8 cellular contexts compared by ENCODE assay signal in genomic region chr11:14642873-14643696, GRCh38.
A peak's percentile ranks its signal among the peaks of the same experiment; 100 is the strongest.
DNase-seq lines count a peak whose midpoint lies in the region; ATAC-seq and TF ChIP-seq lines count a peak whose summit lies in the region.

No MANE protein-coding gene starts in this region.

- H2AFZ ChIP-seq in OCI-LY3 (ENCODE audit: low read depth, low read length) (peak overlapping the region; percentile 69; the same call in 1 of the 2 replicates), neuron (ENCODE audit: low read depth, low read length) (peak overlapping the region; percentile 97)

- H3K9ac ChIP-seq in ES-I3 (ENCODE audit: low read depth, low read length): peak overlapping the region; percentile 86
- H3K9ac ChIP-seq in OCI-LY3 (ENCODE audit: low read length): peak overlapping the region; percentile 67
- peak overlapping the region; percentile 57 to 58 for H3K9ac ChIP-seq in duodenal mucosa (ENCODE audit: low read depth in 1 of 2, low read length in 2 of 2)

- no peaks in the 10 kb centered on the region for H3K79me2 ChIP-seq in OCI-LY3 (ENCODE audit: low read length)

- in situ Hi-C loops in KBM-7 (cut with MboI; ENCODE audit: low pct_unique_long_range_greater_than_20kb, low sequenced_read_pairs): no loop called here

- ATAC-seq in HG02759 (IDR thresholded peaks at IDR 0.05; ENCODE audit: unreplicated experiment) (no peak), HG03095 (IDR thresholded peaks at IDR 0.05; ENCODE audit: unreplicated experiment) (no peak)

- peak overlapping the region; percentile 97 for H3K4me3 ChIP-seq in OCI-LY3 (ENCODE audit: low read length)
- H3K4me3 ChIP-seq in duodenal mucosa (ENCODE audit: low read depth in 1 of 2, low read length in 2 of 2): peak overlapping the region; percentile 87 to 90
- H3K4me3 ChIP-seq in neuron (ENCODE audit: low read length): peak overlapping the region; percentile 68

- DNase-seq in KBM-7: no peak
- DNase-seq in NCI-H146 (lab: John Stamatoyannopoulos, UW): no peak

- H3K9me3 ChIP-seq in ES-I3 (ENCODE audit: control insufficient read depth, insufficient read depth, low read length) (no peaks in the 10 kb centered on the region), OCI-LY3 (ENCODE audit: insufficient read depth, low read length) (no peaks in the 10 kb centered on the region), duodenal mucosa (ENCODE audit: control insufficient read depth in 1 of 2, low read length in 2 of 2) (no peaks in the 10 kb centered on the region), neuron (ENCODE audit: low read length) (no peaks in the 10 kb centered on the region)

- H3K27me3 ChIP-seq in OCI-LY3 (ENCODE audit: low read depth, low read length): peaks cover 23% of the 10 kb centered on the region
- H3K27me3 ChIP-seq in duodenal mucosa (ENCODE audit: control insufficient read depth in 1 of 2, insufficient read depth in 2 of 2, low read length in 2 of 2): peaks cover 0 to 7% of the 10 kb centered on the region in 2 donors
- no peaks in the 10 kb centered on the region for H3K27me3 ChIP-seq in neuron (ENCODE audit: insufficient read depth, low read length)

- peak overlapping the region; percentile 72 for H3K4me2 ChIP-seq in OCI-LY3 (ENCODE audit: low read length)

- H3K36me3 ChIP-seq in ES-I3 (ENCODE audit: insufficient read depth, low read length) (no peaks in the 10 kb centered on the region), OCI-LY3 (replicated peaks; ENCODE audit: low read depth, low read length) (no peaks in the 10 kb centered on the region), duodenal mucosa (ENCODE audit: control insufficient read depth in 1 of 2, insufficient read depth in 2 of 2, low read length in 2 of 2) (no peaks in the 10 kb centered on the region), neuron (ENCODE audit: insufficient read depth, low read length) (no peaks in the 10 kb centered on the region)

- no peaks in the 10 kb centered on the region for H4K20me1 ChIP-seq in OCI-LY3 (ENCODE audit: insufficient read depth, low read length)

- H3K27ac ChIP-seq in OCI-LY3 (ENCODE audit: low read length) (no peak overlapping the region), duodenal mucosa (ENCODE audit: low read depth, low read length) (no peak overlapping the region)

- H3K4me1 ChIP-seq in ES-I3 (ENCODE audit: insufficient read depth, low read length): no peaks in the 10 kb centered on the region
- H3K4me1 ChIP-seq in OCI-LY3 (ENCODE audit: low read length): peaks cover 11% of the 10 kb centered on the region; the same call in 1 of the 2 replicates
- peaks cover 5 to 9% of the 10 kb centered on the region in 2 donors for H3K4me1 ChIP-seq in duodenal mucosa (ENCODE audit: control insufficient read depth in 1 of 2, insufficient read depth in 2 of 2, low read length in 2 of 2)
- H3K4me1 ChIP-seq in neuron (ENCODE audit: insufficient read depth, low read length): peaks cover 23% of the 10 kb centered on the region

- TF ChIP-seq CTCF in OCI-LY3 (IDR thresholded peaks at IDR 0.05; ENCODE audit: low read depth, low read length): no peak
